Comparison of ENCODE assay signal across 30 cellular contexts in the genomic region with DNA sequence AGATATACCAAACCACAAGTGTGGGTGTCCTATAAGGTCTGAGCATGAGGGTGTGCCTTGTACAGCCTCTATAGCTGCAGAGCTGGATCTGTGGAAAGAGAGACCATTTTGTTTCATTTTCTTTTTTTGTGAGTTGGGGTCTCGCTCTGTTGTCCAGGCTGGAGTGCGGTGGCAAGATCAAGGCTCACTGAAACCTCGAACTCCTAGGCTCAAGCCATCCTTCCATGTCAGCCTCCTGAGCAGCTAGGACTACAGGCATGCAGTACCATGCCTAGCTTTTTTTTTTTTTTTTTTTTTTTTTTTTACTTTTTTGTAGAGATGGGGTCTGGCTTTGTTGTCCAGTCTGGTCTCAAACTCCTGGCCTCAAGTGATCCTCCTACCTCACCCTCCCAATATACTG.
"Had no signal": no experiment of that assay in that cellular context is flagged by ENCODE, and none has a peak within 500 bp of the region (broad histone marks: within the 10 kb centered on the region; RNA-seq: fewer than 3 reads in every experiment).

No MANE protein-coding gene starts in this region.

- H3K36me3 ChIP-seq: left lung, lower lobe of right lung, ovary, right atrium auricular region, right lobe of liver, thyroid gland, transverse colon, upper lobe of right lung had no signal

- H2AFZ ChIP-seq: neural progenitor cell had no signal

- FAIRE-seq: islet of Langerhans, kidney, urothelium cell line had no signal

- H3K4me3 Mint-ChIP-seq: immature natural killer cell; mesothelial cell of epicardium; natural killer cell; nephron progenitor cell; neural progenitor cell; stimulated activated naive B cell treated with anti-CD40 and anti-IgM and Interleukin-4, amounts not matched to agents 10 μg/mL and 1 μg/mL and 100 μg/mL, for 72 hours had no signal

- H3K4me1 ChIP-seq: left lung, lower lobe of right lung, neural progenitor cell, right lobe of liver, stomach, testis, transverse colon, upper lobe of right lung had no signal

- H3K27ac Mint-ChIP-seq: immature natural killer cell; mesothelial cell of epicardium; naive B cell; natural killer cell; nephron progenitor cell; neural progenitor cell; progenitor cell of endocrine pancreas; stimulated activated naive B cell treated with anti-CD40 and anti-IgM and Interleukin-4, amounts not matched to agents 10 μg/mL and 1 μg/mL and 100 μg/mL, for 72 hours had no signal

- H3K27me3 ChIP-seq: left lung, neural progenitor cell, neutrophil, ovary, right atrium auricular region, right lobe of liver, stomach, testis, thyroid gland, transverse colon, upper lobe of right lung had no signal

- H3K9ac ChIP-seq: neural progenitor cell had no signal

- DNase-seq: hypothalamus; immature natural killer cell; kidney; left colon; left lung; lower lobe of right lung; naive B cell; natural killer cell; nephron progenitor cell; occipital lobe; ovary; right lobe of liver; stimulated activated CD4-positive, alpha-beta T cell treated with anti-CD3 and anti-CD28 coated beads, Interleukin-12 subunit alpha, Interleukin-12 subunit beta, amount 100 ng/mL, for 4 hours; stimulated activated CD4-positive, alpha-beta T cell treated with anti-CD3 and anti-CD28 coated beads, Interleukin-15, amount 100 ng/mL, for 24 hours; stimulated activated CD4-positive, alpha-beta T cell treated with anti-CD3 and anti-CD28 coated beads, Interleukin-2, amount 100 ng/mL, for 24 hours; stimulated activated CD4-positive, alpha-beta T cell treated with anti-CD3 and anti-CD28 coated beads, Interleukin-4, amount 100 ng/mL, for 1 hour; stimulated activated naive B cell treated with anti-CD40 and anti-IgM and Interleukin-4, amounts not matched to agents 10 μg/mL and 1 μg/mL and 100 μg/mL, for 72 hours; stimulated activated naive CD8-positive, alpha-beta T cell treated with anti-CD3 and anti-CD28 coated beads, Interleukin-15, Interleukin-2, amounts not matched to agents 100 U/mL and 50 U/mL, for 24 hours; stomach; testis; transverse colon; upper lobe of right lung had no signal

- H3K36me3 Mint-ChIP-seq: naive B cell; natural killer cell; stimulated activated naive B cell treated with anti-CD40 and anti-IgM and Interleukin-4, amounts not matched to agents 10 μg/mL and 1 μg/mL and 100 μg/mL, for 72 hours had no signal

- H3K9me3 ChIP-seq: left lung, lower lobe of right lung, neutrophil, ovary, right atrium auricular region, right lobe of liver, stomach, testis, thyroid gland, transverse colon, upper lobe of right lung had no signal

- ATAC-seq: left colon; left lung; lower lobe of right lung; natural killer cell; right lobe of liver; stimulated activated naive B cell treated with anti-CD40 and anti-IgM and Interleukin-4, amounts not matched to agents 10 μg/mL and 1 μg/mL and 100 μg/mL, for 72 hours; stimulated activated naive CD8-positive, alpha-beta T cell treated with anti-CD3 and anti-CD28 coated beads, Interleukin-15, Interleukin-2, amounts not matched to agents 100 U/mL and 50 U/mL, for 24 hours; upper lobe of right lung had no signal

- H3K27ac ChIP-seq: left lung, lower lobe of right lung, neural progenitor cell, neutrophil, ovary, right atrium auricular region, right lobe of liver, stomach, testis, thyroid gland, transverse colon, upper lobe of right lung had no signal

- H3K9me3 Mint-ChIP-seq: immature natural killer cell; mesothelial cell of epicardium; naive B cell; natural killer cell; nephron progenitor cell; neural progenitor cell; stimulated activated naive B cell treated with anti-CD40 and anti-IgM and Interleukin-4, amounts not matched to agents 10 μg/mL and 1 μg/mL and 100 μg/mL, for 72 hours had no signal

- H3K4me1 Mint-ChIP-seq: immature natural killer cell; naive B cell; natural killer cell; stimulated activated naive B cell treated with anti-CD40 and anti-IgM and Interleukin-4, amounts not matched to agents 10 μg/mL and 1 μg/mL and 100 μg/mL, for 72 hours had no signal

- H3K27me3 Mint-ChIP-seq: naive B cell; progenitor cell of endocrine pancreas; stimulated activated naive B cell treated with anti-CD40 and anti-IgM and Interleukin-4, amounts not matched to agents 10 μg/mL and 1 μg/mL and 100 μg/mL, for 72 hours had no signal

- H3K4me3 ChIP-seq: left lung, lower lobe of right lung, neural progenitor cell, ovary, right atrium auricular region, right lobe of liver, stomach, testis, thyroid gland, transverse colon, upper lobe of right lung had no signal

- H3K4me2 ChIP-seq: neural progenitor cell had no signal
